Comparison of ENCODE assay signal across 23 cellular contexts in the genomic region with DNA sequence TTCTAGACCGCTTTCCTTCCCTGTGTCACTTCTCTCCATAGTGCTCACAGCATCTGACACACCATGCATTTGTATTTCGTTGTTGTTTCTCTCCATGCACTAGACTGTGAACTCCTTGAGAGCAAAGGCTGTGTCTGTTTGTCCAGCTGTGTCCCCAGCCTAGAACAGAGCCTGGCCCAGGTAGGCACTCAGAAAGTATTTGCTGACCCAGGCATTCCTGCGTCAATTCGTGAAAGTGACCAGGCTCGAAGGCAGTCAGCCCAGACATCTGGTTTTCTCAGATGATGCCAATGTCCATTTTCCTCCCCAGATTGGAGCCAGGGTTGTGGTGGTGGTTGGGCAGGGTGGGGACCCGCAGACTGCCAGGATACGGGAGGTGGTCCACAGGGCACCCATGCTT.
DNase-seq lines count a peak whose midpoint lies in the region; ATAC-seq and TF ChIP-seq lines count a peak whose summit lies in the region.
"Had no signal": no experiment of that assay in that cellular context is flagged by ENCODE, and none has a peak within 500 bp of the region (broad histone marks: within the 10 kb centered on the region; RNA-seq: fewer than 3 reads in every experiment).

No MANE protein-coding gene starts in this region.

- ATAC-seq in heart right ventricle (no peak), sciatic nerve (no peak)
- ATAC-seq in stimulated activated memory B cell treated with anti-CD40 and anti-IgM and Interleukin-4, amounts not matched to agents 10 μg/mL and 1 μg/mL and 100 μg/mL, for 72 hours, result no peak
- ATAC-seq: GM12878, GM23338 had no signal

- TF ChIP-seq CTCF in heart right ventricle (IDR thresholded peaks at IDR 0.05), result no peak

- no peak overlapping the region for H3K27ac Mint-ChIP-seq in stimulated activated memory B cell treated with anti-CD40 and anti-IgM and Interleukin-4, amounts not matched to agents 10 μg/mL and 1 μg/mL and 100 μg/mL, for 72 hours
- H3K27ac Mint-ChIP-seq: CD14-positive monocyte; CD4-positive, alpha-beta T cell; CD8-positive, alpha-beta memory T cell; GM23338; HFFc6 had no signal

- no peaks in the 10 kb centered on the region for H3K27me3 Mint-ChIP-seq in stimulated activated memory B cell treated with anti-CD40 and anti-IgM and Interleukin-4, amounts not matched to agents 10 μg/mL and 1 μg/mL and 100 μg/mL, for 72 hours

- 85 to 89% methylated on average over 7 of the region's 7 CpGs for whole genome bisulfite sequencing in heart right ventricle, 2 donors

- no peak overlapping the region for H3K27ac ChIP-seq in heart right ventricle
- H3K27ac ChIP-seq: 22Rv1; BLaER1 treated with 17β-estradiol and CSF1 and Interleukin-3, amounts not matched to agents 10 nM and 100 nM had no signal

- peaks cover 13% of the 10 kb centered on the region for H3K9me3 Mint-ChIP-seq in stimulated activated memory B cell treated with anti-CD40 and anti-IgM and Interleukin-4, amounts not matched to agents 10 μg/mL and 1 μg/mL and 100 μg/mL, for 72 hours
- H3K9me3 Mint-ChIP-seq: CD4-positive, alpha-beta T cell; CD8-positive, alpha-beta memory T cell had no signal

- peak; percentile 24 for DNase-seq in cardiac septum (ENCODE audit: low spot score)
- DNase-seq in heart right ventricle, result no peak
- DNase-seq in islet precursor cell, result peak; percentile 47
- peak; percentile 31 for DNase-seq in sciatic nerve (ENCODE audit: low spot score)
- DNase-seq in MG63, result no peak
- no peak for DNase-seq in NCI-H2081 (lab: John Stamatoyannopoulos, UW)
- DNase-seq: ACHN; AML-193; BE2C; CD4-positive, alpha-beta T cell; CD8-positive, alpha-beta memory T cell; DMS 273 treated with DMSO at 0.1 percent for 48 hours; DMS79; EL; GDM1; HFFc6 had no signal

- H3K4me1 ChIP-seq in heart right ventricle, result no peaks in the 10 kb centered on the region
- H3K4me1 ChIP-seq: BE2C had no signal

- no peaks in the 10 kb centered on the region for H3K4me1 Mint-ChIP-seq in stimulated activated memory B cell treated with anti-CD40 and anti-IgM and Interleukin-4, amounts not matched to agents 10 μg/mL and 1 μg/mL and 100 μg/mL, for 72 hours
- H3K4me1 Mint-ChIP-seq: CD14-positive monocyte; CD8-positive, alpha-beta memory T cell had no signal

- H3K36me3 Mint-ChIP-seq in stimulated activated memory B cell treated with anti-CD40 and anti-IgM and Interleukin-4, amounts not matched to agents 10 μg/mL and 1 μg/mL and 100 μg/mL, for 72 hours, result no peaks in the 10 kb centered on the region
- H3K36me3 Mint-ChIP-seq: CD14-positive monocyte; CD8-positive, alpha-beta memory T cell had no signal

- H3K9me3 ChIP-seq in heart right ventricle (no peaks in the 10 kb centered on the region), MG63 (no peaks in the 10 kb centered on the region)
- H3K9me3 ChIP-seq: BE2C, HAP-1 had no signal

- intact Hi-C loops in cardiac septum (cut with DNase I) (no loop called here), heart right ventricle (cut with DNase I) (no loop called here), sciatic nerve (cut with DNase I) (no loop called here)

- H3K4me3 ChIP-seq in heart right ventricle (no peak overlapping the region), MG63 (no peak overlapping the region)
- H3K4me3 ChIP-seq: BLaER1 treated with 17β-estradiol and CSF1 and Interleukin-3, amounts not matched to agents 10 nM and 100 nM; GM12878; GM23338; HAP-1 had no signal

- H3K36me3 ChIP-seq in heart right ventricle (no peaks in the 10 kb centered on the region), MG63 (no peaks in the 10 kb centered on the region)
- H3K36me3 ChIP-seq: BLaER1 treated with 17β-estradiol and CSF1 and Interleukin-3, amounts not matched to agents 10 nM and 100 nM had no signal

- H3K27me3 ChIP-seq in heart right ventricle, result peaks cover 0 to 11% (median 0%) of the 10 kb centered on the region in 7 donors
- peaks cover 20% of the 10 kb centered on the region for H3K27me3 ChIP-seq in MG63
- H3K27me3 ChIP-seq: BE2C; BLaER1 treated with 17β-estradiol and CSF1 and Interleukin-3, amounts not matched to agents 10 nM and 100 nM had no signal

- H3K4me3 Mint-ChIP-seq in stimulated activated memory B cell treated with anti-CD40 and anti-IgM and Interleukin-4, amounts not matched to agents 10 μg/mL and 1 μg/mL and 100 μg/mL, for 72 hours, result no peak overlapping the region
- H3K4me3 Mint-ChIP-seq: CD14-positive monocyte; CD4-positive, alpha-beta T cell; CD8-positive, alpha-beta memory T cell; GM23338; HFFc6 had no signal

Comparison
In these comparisons a context has a peak if more than half of its experiments do, and no peak if none do; other contexts are left out.
1. DNase-seq: peak in cardiac septum (single experiment), islet precursor cell (single experiment) and sciatic nerve (single experiment); none in heart right ventricle (0 of 2), MG63 (single experiment) and NCI-H2081 (0 of 2).